22 cellular contexts compared by ENCODE assay signal in genomic region chr10:116878123-116878522, GRCh38. TPM values are rescaled to one million over a fixed set of nuclear protein-coding genes. Genes with fewer than 3 reads are reported as not detected.
DNase-seq lines count a peak whose midpoint lies in the region; ATAC-seq and TF ChIP-seq lines count a peak whose summit lies in the region.
"Had no signal": no experiment of that assay in that cellular context is flagged by ENCODE, and none has a peak within 500 bp of the region (broad histone marks: within the 10 kb centered on the region; RNA-seq: fewer than 3 reads in every experiment).

No MANE protein-coding gene starts in this region.

- no peak overlapping the region for H3K4me2 ChIP-seq in SK-N-SH

- no peak for TF ChIP-seq CTCF in SK-N-SH (IDR thresholded peaks at IDR 0.05)
- no peak for TF ChIP-seq CTCF in activated CD8-positive, alpha-beta T cell treated with anti-CD3 and anti-CD28 coated beads for 36 hours (IDR thresholded peaks at IDR 0.05)

- ATAC-seq in SK-N-SH treated with all-trans-retinoic acid at 6 μM for 48 hours (peak; percentile 27; the same call in 1 of the 3 replicates), GM18519 (IDR thresholded peaks at IDR 0.05; ENCODE audit: low FRiP score, unreplicated experiment) (no peak)
- ATAC-seq in activated CD8-positive, alpha-beta T cell treated with anti-CD3 and anti-CD28 coated beads for 36 hours: no peak
- ATAC-seq: GM12878 had no signal

- no peak overlapping the region for H3K4me3 Mint-ChIP-seq in activated CD8-positive, alpha-beta T cell treated with anti-CD3 and anti-CD28 coated beads for 36 hours

- POLR2A ChIA-PET in SK-N-SH (lab: Yijun Ruan, JAX): no interaction called here
- POLR2A ChIA-PET in activated CD8-positive, alpha-beta T cell treated with anti-CD3 and anti-CD28 coated beads for 36 hours (lab: Charles Lee): no interaction called here

- intact Hi-C loops in activated CD8-positive, alpha-beta T cell treated with anti-CD3 and anti-CD28 coated beads for 36 hours (cut with micrococcal nuclease): no loop called here

- peaks cover 5% of the 10 kb centered on the region for H3K27me3 Mint-ChIP-seq in activated CD8-positive, alpha-beta T cell treated with anti-CD3 and anti-CD28 coated beads for 36 hours

- no peaks in the 10 kb centered on the region for H3K9me2 ChIP-seq in SK-N-SH

- H3K9me3 Mint-ChIP-seq in activated CD8-positive, alpha-beta T cell treated with anti-CD3 and anti-CD28 coated beads for 36 hours: no peaks in the 10 kb centered on the region

- no peaks in the 10 kb centered on the region for H3K36me3 ChIP-seq in SK-N-SH (replicated peaks in 1 of 2; ENCODE audit: control insufficient read depth in 1 of 2, insufficient read depth in 2 of 2, low read length in 1 of 2)
- H3K36me3 ChIP-seq: SJSA1 had no signal

- no peak overlapping the region for H3K27ac Mint-ChIP-seq in activated CD8-positive, alpha-beta T cell treated with anti-CD3 and anti-CD28 coated beads for 36 hours

- no peak overlapping the region for H3K9ac ChIP-seq in SK-N-SH

- TF ChIP-seq RAD21 in SK-N-SH (IDR thresholded peaks at IDR 0.05; ENCODE audit: low read length): no peak

- no peaks in the 10 kb centered on the region for H3K79me2 ChIP-seq in SK-N-SH (ENCODE audit: insufficient read depth)

- H3K27me3 ChIP-seq in SK-N-SH (ENCODE audit: insufficient read depth): no peaks in the 10 kb centered on the region

- no peaks in the 10 kb centered on the region for H3K9me3 ChIP-seq in SK-N-SH
- H3K9me3 ChIP-seq: SJSA1 had no signal

- 46% methylated on average over 2 of the region's 2 CpGs for WGBS in SK-N-SH (ENCODE audit: low lambda C conversion rate)

- H3K4me1 ChIP-seq in SK-N-SH (ENCODE audit: control insufficient read depth in 1 of 2, insufficient read depth in 2 of 2, low read depth in 1 of 2, low read length in 1 of 2): peaks cover 0 to 12% of the 10 kb centered on the region in 2 experiments; a peak in 1 of 4 replicates

- TF ChIP-seq EP300 in SK-N-SH (IDR thresholded peaks at IDR 0.05; ENCODE audit: borderline replicate concordance in 1 of 2, low read depth in 1 of 2, low read length in 1 of 2): no peak

- H3K4me3 ChIP-seq in SK-N-SH (ENCODE audit: low read depth in 2 of 2, low read length in 1 of 2): no peak overlapping the region
- H3K4me3 ChIP-seq: GM12878, SJSA1 had no signal

- DNase-seq in SK-N-SH (no peak), NCI-H446 treated with DMSO at 0.1 percent for 48 hours (lab: John Stamatoyannopoulos, UW) (peak; percentile 23), cerebellar cortex (ENCODE audit: low spot score) (peak; percentile 4)
- no peak for DNase-seq in activated naive CD4-positive, alpha-beta T cell treated with Interleukin-2 at 50 U/mL for 16 hours
- DNase-seq in activated CD8-positive, alpha-beta T cell treated with anti-CD3 and anti-CD28 coated beads for 36 hours: no peak
- DNase-seq: 8988T, ACHN, DMS53, GDM1, NCI-H1048, NCI-H1417, NCI-H1694, NCI-H2029 treated with DMSO at 0.1 percent for 48 hours, NCI-H510A, Right ventricle myocardium superior had no signal

- no peak overlapping the region for H2AFZ ChIP-seq in SK-N-SH (ENCODE audit: low read depth)

- no peak overlapping the region for H3K27ac ChIP-seq in SK-N-SH (ENCODE audit: low read depth in 2 of 2, low read length in 1 of 2)
- H3K27ac ChIP-seq: HL-60, SJSA1 had no signal

- H3F3A ChIP-seq in SK-N-SH (replicated peaks; ENCODE audit: insufficient read depth): no peaks in the 10 kb centered on the region

- no peaks in the 10 kb centered on the region for H3K36me3 Mint-ChIP-seq in activated CD8-positive, alpha-beta T cell treated with anti-CD3 and anti-CD28 coated beads for 36 hours (ENCODE audit: low read depth)

- no peaks in the 10 kb centered on the region for H3K4me1 Mint-ChIP-seq in activated CD8-positive, alpha-beta T cell treated with anti-CD3 and anti-CD28 coated beads for 36 hours (ENCODE audit: low read depth)

- H4K20me1 ChIP-seq in SK-N-SH (ENCODE audit: insufficient read depth): no peaks in the 10 kb centered on the region

- CTCF ChIA-PET in SK-N-SH (lab: Yijun Ruan, JAX): interaction anchor here (1.5 kb wide), 1 partner anchor 82 kb away, joined by 4 read pairs; no protein-coding TSS in a partner anchor
- CTCF ChIA-PET in activated CD8-positive, alpha-beta T cell treated with anti-CD3 and anti-CD28 coated beads for 36 hours (lab: Charles Lee): no interaction called here

TF ChIP-seq in SK-N-SH treated with all-trans-retinoic acid at 6 μM for 48 hours, 23 proteins besides CTCF, POLR2A, EP300 and RAD21:
- no peak for TF ChIP-seq CSDC2 (CRISPR knock-in tag; IDR thresholded peaks at IDR 0.05)
- TF ChIP-seq TCF4 (CRISPR knock-in tag; IDR thresholded peaks at IDR 0.05; ENCODE audit: borderline replicate concordance): no peak
- TF ChIP-seq ZFP30 (CRISPR knock-in tag; IDR thresholded peaks at IDR 0.05): no peak
- no peak for TF ChIP-seq CSRNP3 (CRISPR knock-in tag; IDR thresholded peaks at IDR 0.05)
- TF ChIP-seq SNAI2 (CRISPR knock-in tag; IDR thresholded peaks at IDR 0.05): no peak
- no peak for TF ChIP-seq BACH2 (CRISPR knock-in tag; IDR thresholded peaks at IDR 0.05; ENCODE audit: borderline replicate concordance)
- TF ChIP-seq POU6F1 (CRISPR knock-in tag; IDR thresholded peaks at IDR 0.05; ENCODE audit: borderline replicate concordance, low read depth): no peak

TF ChIP-seq in SK-N-SH, 30 proteins besides CTCF, POLR2A, EP300 and RAD21:
- TF ChIP-seq NRF1 (IDR thresholded peaks at IDR 0.05; ENCODE audit: low read depth, low read length) (no peak), FOSL2 (IDR thresholded peaks at IDR 0.05; ENCODE audit: borderline replicate concordance, low read depth) (no peak)

RNA-seq across cellular contexts. Expression of gene ENO4, which starts 28.8 kb away (rescaled TPM):
- 0.36 and 0.44 TPM in 2 replicates for polyA plus RNA-seq in SK-N-SH (2012; rRNA removed)
- 0.30 and 0.33 TPM in 2 replicates for polyA plus RNA-seq in SK-N-SH (2012; cell fraction: cytosol; rRNA removed)
- polyA plus RNA-seq in SK-N-SH (2012; cell fraction: nucleus; rRNA removed): 0.20 and 0.93 TPM in 2 replicates
- total RNA-seq in activated CD8-positive, alpha-beta T cell treated with anti-CD3 and anti-CD28 coated beads for 36 hours: not detected
- total RNA-seq: GM12878; RPMI7951; SJSA1; T-helper 1 cell treated with Interleukin-12 subunit alpha and Interleukin-12 subunit beta and Interleukin-4 antibody, amounts not matched to agents 30 ng/mL and 1 ng/mL, for 36 hours had no signal

Comparison
In these comparisons a context has a peak if more than half of its experiments do, and no peak if none do; other contexts are left out.
1. DNase-seq: peak in NCI-H446 treated with DMSO at 0.1 percent for 48 hours (single experiment) and cerebellar cortex (single experiment); none in SK-N-SH (single experiment), activated naive CD4-positive, alpha-beta T cell treated with Interleukin-2 at 50 U/mL for 16 hours (single experiment) and activated CD8-positive, alpha-beta T cell treated with anti-CD3 and anti-CD28 coated beads for 36 hours (single experiment).